ENCODE assay signal across 25 cellular contexts in the genomic region with DNA sequence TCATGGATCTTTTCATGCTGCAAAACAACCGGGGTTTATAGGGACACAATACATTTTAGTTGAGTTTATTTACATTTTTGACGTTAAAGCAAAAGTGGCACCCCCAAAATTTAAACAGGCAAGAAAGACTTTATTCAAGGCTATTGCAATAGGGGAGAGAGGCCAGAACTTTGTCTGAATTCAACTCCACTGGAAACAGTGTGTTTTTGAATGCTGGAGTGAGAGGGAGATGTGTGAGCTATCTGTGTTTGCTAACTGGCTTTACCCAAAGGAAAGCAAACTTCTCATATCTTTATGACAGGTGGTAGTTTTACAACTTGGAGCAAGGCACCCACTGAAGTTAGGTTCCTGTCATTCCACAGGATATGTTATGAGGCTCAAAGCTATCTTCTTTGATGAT.
"Had no signal": no experiment of that assay in that cellular context is flagged by ENCODE, and none has a peak within 500 bp of the region (broad histone marks: within the 10 kb centered on the region; RNA-seq: fewer than 3 reads in every experiment).

No MANE protein-coding gene starts in this region.

- H3K9ac ChIP-seq: neural progenitor cell, parathyroid adenoma had no signal

- H2AFZ ChIP-seq: neural progenitor cell, parathyroid adenoma had no signal

- H3K9me3 Mint-ChIP-seq: effector memory CD8-positive, alpha-beta T cell; natural killer cell treated with Interleukin-12 subunit alpha and Interleukin-12 subunit beta and Interleukin-15 and Interleukin-18, amount 100 ng/mL, for 72 hours; neural progenitor cell; stimulated activated memory B cell treated with anti-CD40 and anti-IgM and Interleukin-4, amounts not matched to agents 10 μg/mL and 1 μg/mL and 100 μg/mL, for 72 hours had no signal

- DNase-seq: cerebellar nuclear complex; cortex of kidney; effector memory CD8-positive, alpha-beta T cell; foreskin fibroblast; gastrocnemius medialis; heart right ventricle; hippocampal formation; kidney; naive B cell; sigmoid colon; spleen; stimulated activated CD4-positive, alpha-beta T cell treated with anti-CD3 and anti-CD28 coated beads, Interleukin-4, amount 100 ng/mL, for 4 hours; stimulated activated naive CD8-positive, alpha-beta T cell treated with anti-CD3 and anti-CD28 coated beads, Interleukin-15, Interleukin-2, amounts not matched to agents 100 U/mL and 50 U/mL, for 24 hours; transverse colon; upper lobe of right lung; uterus had no signal

- H3K4me3 ChIP-seq: gastrocnemius medialis, heart right ventricle, lung, neural progenitor cell, prostate gland, right atrium auricular region, sigmoid colon, skin epidermis, spleen, transverse colon, upper lobe of right lung, uterus had no signal

- H3K36me3 ChIP-seq: gastrocnemius medialis, heart right ventricle, neural progenitor cell, prostate gland, right atrium auricular region, sigmoid colon, spleen, transverse colon, upper lobe of right lung, uterus had no signal

- H3K4me2 ChIP-seq: neural progenitor cell had no signal

- H3K27me3 ChIP-seq: gastrocnemius medialis, heart right ventricle, neural progenitor cell, right atrium auricular region, sigmoid colon, spleen, transverse colon, upper lobe of right lung, uterus had no signal

- H3K4me3 Mint-ChIP-seq: effector memory CD8-positive, alpha-beta T cell; memory B cell; naive B cell; natural killer cell treated with Interleukin-12 subunit alpha and Interleukin-12 subunit beta and Interleukin-15 and Interleukin-18, amount 100 ng/mL, for 72 hours; neural progenitor cell; stimulated activated memory B cell treated with anti-CD40 and anti-IgM and Interleukin-4, amounts not matched to agents 10 μg/mL and 1 μg/mL and 100 μg/mL, for 72 hours had no signal

- H3K4me1 Mint-ChIP-seq: memory B cell; naive B cell; stimulated activated memory B cell treated with anti-CD40 and anti-IgM and Interleukin-4, amounts not matched to agents 10 μg/mL and 1 μg/mL and 100 μg/mL, for 72 hours had no signal

- H3K79me2 ChIP-seq: parathyroid adenoma had no signal

- H3K27me3 Mint-ChIP-seq: stimulated activated memory B cell treated with anti-CD40 and anti-IgM and Interleukin-4, amounts not matched to agents 10 μg/mL and 1 μg/mL and 100 μg/mL, for 72 hours had no signal

- H3K36me3 Mint-ChIP-seq: memory B cell; naive B cell; natural killer cell treated with Interleukin-12 subunit alpha and Interleukin-12 subunit beta and Interleukin-15 and Interleukin-18, amount 100 ng/mL, for 72 hours; neural progenitor cell; stimulated activated memory B cell treated with anti-CD40 and anti-IgM and Interleukin-4, amounts not matched to agents 10 μg/mL and 1 μg/mL and 100 μg/mL, for 72 hours had no signal

- H3K27ac Mint-ChIP-seq: effector memory CD8-positive, alpha-beta T cell; memory B cell; naive B cell; natural killer cell treated with Interleukin-12 subunit alpha and Interleukin-12 subunit beta and Interleukin-15 and Interleukin-18, amount 100 ng/mL, for 72 hours; neural progenitor cell; stimulated activated memory B cell treated with anti-CD40 and anti-IgM and Interleukin-4, amounts not matched to agents 10 μg/mL and 1 μg/mL and 100 μg/mL, for 72 hours had no signal

- H3K9me3 ChIP-seq: gastrocnemius medialis, prostate gland, right atrium auricular region, sigmoid colon, spleen, transverse colon, upper lobe of right lung, uterus had no signal

- H3K4me1 ChIP-seq: neural progenitor cell, parathyroid adenoma, prostate gland, upper lobe of right lung had no signal
